Comparison of ENCODE assay signal across 18 cellular contexts in genomic region chr6:68040780-68041179, GRCh38.
DNase-seq lines count a peak whose midpoint lies in the region; ATAC-seq and TF ChIP-seq lines count a peak whose summit lies in the region.
"Had no signal": no experiment of that assay in that cellular context is flagged by ENCODE, and none has a peak within 500 bp of the region (broad histone marks: within the 10 kb centered on the region; RNA-seq: fewer than 3 reads in every experiment).

No MANE protein-coding gene starts in this region.

- intact Hi-C loops in CD8-positive, alpha-beta T cell (cut with DNase I, micrococcal nuclease), result loop anchor here in 1 of 2 experiments (5.0 kb wide), 1 partner anchor 408 kb away; no protein-coding TSS in a partner anchor

- no peaks in the 10 kb centered on the region for H3K4me1 ChIP-seq in CD8-positive, alpha-beta T cell (ENCODE audit: insufficient read depth, low read length)
- H3K4me1 ChIP-seq in HUES6 (ENCODE audit: control insufficient read depth, insufficient read depth, low read length) (peaks cover 49% of the 10 kb centered on the region), upper lobe of left lung (no peaks in the 10 kb centered on the region)
- H3K4me1 ChIP-seq: BE2C, uterus had no signal

- H3K4me1 Mint-ChIP-seq in CD8-positive, alpha-beta T cell (ENCODE audit: low read depth), result no peaks in the 10 kb centered on the region
- no peaks in the 10 kb centered on the region for H3K4me1 Mint-ChIP-seq in naive B cell
- H3K4me1 Mint-ChIP-seq: T-cell had no signal

- WGBS in upper lobe of left lung, 2 donors, result 45 to 46% methylated on average over 3 of the region's 3 CpGs

- no peaks in the 10 kb centered on the region for H3K27me3 Mint-ChIP-seq in CD8-positive, alpha-beta T cell (ENCODE audit: low read depth)
- no peaks in the 10 kb centered on the region for H3K27me3 Mint-ChIP-seq in naive B cell
- H3K27me3 Mint-ChIP-seq: T-cell had no signal

- in situ Hi-C loops in brain microvascular endothelial cell (cut with HindIII; ENCODE audit: low pct_ligation_motif_present, low sequenced_read_pairs), result no loop called here

- no peak for ATAC-seq in CD8-positive, alpha-beta T cell
- no peak for ATAC-seq in naive B cell (ENCODE audit: low read depth in 2 of 2)
- ATAC-seq in upper lobe of left lung (ENCODE audit: low FRiP score in 2 of 2), result no peak
- no peak for ATAC-seq in HG03460 (IDR thresholded peaks at IDR 0.05; ENCODE audit: unreplicated experiment)
- ATAC-seq: T-cell had no signal

- no peak overlapping the region for H3K27ac Mint-ChIP-seq in CD8-positive, alpha-beta T cell
- H3K27ac Mint-ChIP-seq in naive B cell, result peak overlapping the region in 1 of 6 donors; percentile 74
- H3K27ac Mint-ChIP-seq: T-cell had no signal

- no peaks in the 10 kb centered on the region for H3K27me3 ChIP-seq in CD8-positive, alpha-beta T cell (ENCODE audit: insufficient read depth, low read length)
- H3K27me3 ChIP-seq in HUES6 (ENCODE audit: control insufficient read depth, insufficient read depth, low read length) (no peaks in the 10 kb centered on the region), brain microvascular endothelial cell (replicated peaks) (no peaks in the 10 kb centered on the region), upper lobe of left lung (no peaks in the 10 kb centered on the region)
- H3K27me3 ChIP-seq: BE2C, uterus had no signal

- H3K9me3 Mint-ChIP-seq in CD8-positive, alpha-beta T cell, result peaks cover 10% of the 10 kb centered on the region
- peaks cover 0 to 9% (median 0%) of the 10 kb centered on the region in 7 donors for H3K9me3 Mint-ChIP-seq in naive B cell

- no peak for TF ChIP-seq POLR2A in upper lobe of left lung (IDR thresholded peaks at IDR 0.05)

- no peak overlapping the region for H3K27ac ChIP-seq in CD8-positive, alpha-beta T cell (ENCODE audit: low read depth, low read length)
- H3K27ac ChIP-seq in HUES6 (ENCODE audit: low read depth, low read length) (peak overlapping the region; percentile 99), brain microvascular endothelial cell (no peak overlapping the region), upper lobe of left lung (no peak overlapping the region)
- H3K27ac ChIP-seq: uterus had no signal

- H3K9me3 ChIP-seq in CD8-positive, alpha-beta T cell (ENCODE audit: low read length), result no peaks in the 10 kb centered on the region
- H3K9me3 ChIP-seq in HUES6 (ENCODE audit: control insufficient read depth, insufficient read depth, low read depth, low read length), result peaks cover 17% of the 10 kb centered on the region
- no peaks in the 10 kb centered on the region for H3K9me3 ChIP-seq in upper lobe of left lung
- H3K9me3 ChIP-seq: BE2C, uterus had no signal

- DNase-seq in CD8-positive, alpha-beta T cell, result no peak
- DNase-seq in brain microvascular endothelial cell (no peak), naive B cell (no peak), NCI-H524 (lab: John Stamatoyannopoulos, UW) (no peak), upper lobe of left lung (no peak)
- DNase-seq in stimulated activated naive CD4-positive, alpha-beta T cell (lab: John Stamatoyannopoulos, UW), result no peak
- DNase-seq: activated CD4-positive, alpha-beta T cell treated with anti-CD3 and anti-CD28 coated beads for 1 hour; activated T-cell treated with anti-CD3 and anti-CD28 coated beads for 4 hours; amniotic stem cell; BE2C; DMS79 treated with DMSO at 0.1 percent for 48 hours; mesenchymal stem cell; NCI-H1092; NCI-H2227 treated with DMSO at 0.1 percent for 48 hours; T-cell; uterus had no signal

- CTCF ChIA-PET in CD8-positive, alpha-beta T cell (lab: Charles Lee), result no interaction called here

- H3K4me3 ChIP-seq in CD8-positive, alpha-beta T cell (ENCODE audit: low read depth, low read length), result no peak overlapping the region
- peak overlapping the region; percentile 51; the same call in 1 of the 2 replicates for H3K4me3 ChIP-seq in HUES6 (ENCODE audit: low read depth, low read length)
- peak overlapping the region; percentile 40 for H3K4me3 ChIP-seq in brain microvascular endothelial cell (ENCODE audit: low read depth, low read length)
- peak overlapping the region in 1 of 4 donors; percentile 3 for H3K4me3 ChIP-seq in upper lobe of left lung
- H3K4me3 ChIP-seq: uterus had no signal

- H3K36me3 Mint-ChIP-seq in CD8-positive, alpha-beta T cell, result no peaks in the 10 kb centered on the region
- H3K36me3 Mint-ChIP-seq in naive B cell, result no peaks in the 10 kb centered on the region
- H3K36me3 Mint-ChIP-seq: T-cell had no signal

- no peak for TF ChIP-seq EP300 in upper lobe of left lung (IDR thresholded peaks at IDR 0.05)

- no peaks in the 10 kb centered on the region for H3K36me3 ChIP-seq in CD8-positive, alpha-beta T cell (ENCODE audit: insufficient read depth, low read length)
- H3K36me3 ChIP-seq in HUES6 (ENCODE audit: control insufficient read depth, insufficient read depth, low read length), result peaks cover 4% of the 10 kb centered on the region; the same call in 1 of the 2 replicates
- no peaks in the 10 kb centered on the region for H3K36me3 ChIP-seq in brain microvascular endothelial cell (replicated peaks)
- no peaks in the 10 kb centered on the region for H3K36me3 ChIP-seq in upper lobe of left lung
- H3K36me3 ChIP-seq: BE2C, uterus had no signal

- POLR2A ChIA-PET in CD8-positive, alpha-beta T cell (lab: Charles Lee), result no interaction called here

- H3K4me3 Mint-ChIP-seq in CD8-positive, alpha-beta T cell, result peak overlapping the region; percentile 37
- H3K4me3 Mint-ChIP-seq in naive B cell, result peak overlapping the region in 7 of 8 donors; percentile 41 to 89 (median 74)

- TF ChIP-seq CTCF in CD8-positive, alpha-beta T cell (IDR thresholded peaks at IDR 0.05), result no peak
- TF ChIP-seq CTCF in brain microvascular endothelial cell (IDR thresholded peaks at IDR 0.05; ENCODE audit: low read depth, low read length, missing control alignments) (no peak), upper lobe of left lung (IDR thresholded peaks at IDR 0.05) (no peak)

- peak overlapping the region; percentile 89 for H3K9ac ChIP-seq in HUES6 (ENCODE audit: low read length)
